ENCODE assay signal across 1 cellular context in the genomic region with DNA sequence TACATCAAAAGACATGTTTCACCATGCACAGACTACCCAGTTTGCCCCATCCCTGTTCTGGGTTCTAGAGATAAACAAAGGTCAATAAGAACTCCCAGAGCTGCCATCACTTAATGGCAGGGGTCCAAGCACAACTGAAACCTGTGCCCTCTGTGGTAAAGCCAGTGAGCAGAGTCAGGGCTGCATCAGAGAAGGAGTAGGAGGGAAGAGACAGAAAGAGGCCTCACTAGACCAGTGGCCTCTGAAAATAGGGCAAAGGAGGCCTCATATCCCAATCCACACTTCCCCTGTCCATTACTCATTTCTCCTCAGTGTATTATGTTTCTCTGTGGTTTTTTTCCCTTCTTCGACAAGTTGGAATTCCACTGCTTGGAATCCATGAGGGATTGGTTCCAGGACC.
TF ChIP-seq lines count a peak whose summit lies in the region.

No MANE protein-coding gene starts in this region.

TF ChIP-seq in IMR-90, 13 proteins besides CTCF, POLR2A, EP300 and RAD21:
- TF ChIP-seq CEBPB (IDR thresholded peaks at IDR 0.05; ENCODE audit: low read depth, low read length) (no peak), CHD1 (IDR thresholded peaks at IDR 0.05; ENCODE audit: low read depth, low read length) (no peak), MXI1 (IDR thresholded peaks at IDR 0.05; ENCODE audit: borderline replicate concordance, low read depth, low read length) (no peak)
